In the genomic region with DNA sequence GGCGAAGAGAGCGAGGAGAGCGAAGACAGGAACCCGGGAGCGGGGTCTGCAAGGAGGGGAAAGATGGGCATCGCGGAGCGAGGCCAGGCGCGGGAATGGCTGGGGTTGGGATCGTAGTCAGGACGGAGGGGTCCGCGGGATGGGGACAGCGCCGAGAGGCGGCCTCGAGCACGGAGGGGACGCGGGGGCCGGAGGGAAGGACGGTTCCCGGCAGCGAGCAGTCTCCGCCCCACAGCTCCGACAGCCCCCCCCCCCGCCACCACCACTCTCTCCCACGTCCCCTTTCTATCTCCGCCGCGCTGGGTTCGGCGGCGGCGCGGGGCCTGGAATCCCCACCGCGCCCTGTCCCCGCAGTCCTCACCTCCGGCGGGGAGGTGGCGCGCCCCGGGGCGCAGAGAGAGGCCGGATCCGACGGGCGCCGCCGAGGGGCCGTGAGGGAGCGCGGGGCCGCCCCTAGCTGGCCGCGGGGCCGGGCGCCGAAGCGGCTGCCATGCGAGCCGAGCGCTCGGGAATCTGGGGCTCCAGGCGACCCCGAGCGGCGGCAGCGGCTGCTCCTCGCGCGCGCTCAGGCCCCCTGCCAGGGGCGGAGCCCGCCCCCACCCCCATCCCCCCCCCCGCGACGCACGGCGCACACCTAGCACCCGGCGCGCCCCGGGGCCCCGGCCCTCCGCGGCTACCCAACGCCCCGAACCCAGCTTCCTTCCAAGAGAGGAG, we compare ENCODE assay signal across 1 cellular context.
TF ChIP-seq lines count a peak whose summit lies in the region.

A gene with protein sequence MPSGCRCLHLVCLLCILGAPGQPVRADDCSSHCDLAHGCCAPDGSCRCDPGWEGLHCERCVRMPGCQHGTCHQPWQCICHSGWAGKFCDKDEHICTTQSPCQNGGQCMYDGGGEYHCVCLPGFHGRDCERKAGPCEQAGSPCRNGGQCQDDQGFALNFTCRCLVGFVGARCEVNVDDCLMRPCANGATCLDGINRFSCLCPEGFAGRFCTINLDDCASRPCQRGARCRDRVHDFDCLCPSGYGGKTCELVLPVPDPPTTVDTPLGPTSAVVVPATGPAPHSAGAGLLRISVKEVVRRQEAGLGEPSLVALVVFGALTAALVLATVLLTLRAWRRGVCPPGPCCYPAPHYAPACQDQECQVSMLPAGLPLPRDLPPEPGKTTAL (minus strand): TSS at position 515 of the 714 bp plus-strand sequence. CDS start 723 bp downstream, outside the sequence.

TF ChIP-seq in GM23338, 12 proteins besides CTCF, POLR2A, EP300 and RAD21 (continued from another document):
- TF ChIP-seq, protein P1, sequence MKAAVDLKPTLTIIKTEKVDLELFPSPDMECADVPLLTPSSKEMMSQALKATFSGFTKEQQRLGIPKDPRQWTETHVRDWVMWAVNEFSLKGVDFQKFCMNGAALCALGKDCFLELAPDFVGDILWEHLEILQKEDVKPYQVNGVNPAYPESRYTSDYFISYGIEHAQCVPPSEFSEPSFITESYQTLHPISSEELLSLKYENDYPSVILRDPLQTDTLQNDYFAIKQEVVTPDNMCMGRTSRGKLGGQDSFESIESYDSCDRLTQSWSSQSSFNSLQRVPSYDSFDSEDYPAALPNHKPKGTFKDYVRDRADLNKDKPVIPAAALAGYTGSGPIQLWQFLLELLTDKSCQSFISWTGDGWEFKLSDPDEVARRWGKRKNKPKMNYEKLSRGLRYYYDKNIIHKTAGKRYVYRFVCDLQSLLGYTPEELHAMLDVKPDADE (IDR thresholded peaks at IDR 0.05): no peak
- TF ChIP-seq, protein P2, sequence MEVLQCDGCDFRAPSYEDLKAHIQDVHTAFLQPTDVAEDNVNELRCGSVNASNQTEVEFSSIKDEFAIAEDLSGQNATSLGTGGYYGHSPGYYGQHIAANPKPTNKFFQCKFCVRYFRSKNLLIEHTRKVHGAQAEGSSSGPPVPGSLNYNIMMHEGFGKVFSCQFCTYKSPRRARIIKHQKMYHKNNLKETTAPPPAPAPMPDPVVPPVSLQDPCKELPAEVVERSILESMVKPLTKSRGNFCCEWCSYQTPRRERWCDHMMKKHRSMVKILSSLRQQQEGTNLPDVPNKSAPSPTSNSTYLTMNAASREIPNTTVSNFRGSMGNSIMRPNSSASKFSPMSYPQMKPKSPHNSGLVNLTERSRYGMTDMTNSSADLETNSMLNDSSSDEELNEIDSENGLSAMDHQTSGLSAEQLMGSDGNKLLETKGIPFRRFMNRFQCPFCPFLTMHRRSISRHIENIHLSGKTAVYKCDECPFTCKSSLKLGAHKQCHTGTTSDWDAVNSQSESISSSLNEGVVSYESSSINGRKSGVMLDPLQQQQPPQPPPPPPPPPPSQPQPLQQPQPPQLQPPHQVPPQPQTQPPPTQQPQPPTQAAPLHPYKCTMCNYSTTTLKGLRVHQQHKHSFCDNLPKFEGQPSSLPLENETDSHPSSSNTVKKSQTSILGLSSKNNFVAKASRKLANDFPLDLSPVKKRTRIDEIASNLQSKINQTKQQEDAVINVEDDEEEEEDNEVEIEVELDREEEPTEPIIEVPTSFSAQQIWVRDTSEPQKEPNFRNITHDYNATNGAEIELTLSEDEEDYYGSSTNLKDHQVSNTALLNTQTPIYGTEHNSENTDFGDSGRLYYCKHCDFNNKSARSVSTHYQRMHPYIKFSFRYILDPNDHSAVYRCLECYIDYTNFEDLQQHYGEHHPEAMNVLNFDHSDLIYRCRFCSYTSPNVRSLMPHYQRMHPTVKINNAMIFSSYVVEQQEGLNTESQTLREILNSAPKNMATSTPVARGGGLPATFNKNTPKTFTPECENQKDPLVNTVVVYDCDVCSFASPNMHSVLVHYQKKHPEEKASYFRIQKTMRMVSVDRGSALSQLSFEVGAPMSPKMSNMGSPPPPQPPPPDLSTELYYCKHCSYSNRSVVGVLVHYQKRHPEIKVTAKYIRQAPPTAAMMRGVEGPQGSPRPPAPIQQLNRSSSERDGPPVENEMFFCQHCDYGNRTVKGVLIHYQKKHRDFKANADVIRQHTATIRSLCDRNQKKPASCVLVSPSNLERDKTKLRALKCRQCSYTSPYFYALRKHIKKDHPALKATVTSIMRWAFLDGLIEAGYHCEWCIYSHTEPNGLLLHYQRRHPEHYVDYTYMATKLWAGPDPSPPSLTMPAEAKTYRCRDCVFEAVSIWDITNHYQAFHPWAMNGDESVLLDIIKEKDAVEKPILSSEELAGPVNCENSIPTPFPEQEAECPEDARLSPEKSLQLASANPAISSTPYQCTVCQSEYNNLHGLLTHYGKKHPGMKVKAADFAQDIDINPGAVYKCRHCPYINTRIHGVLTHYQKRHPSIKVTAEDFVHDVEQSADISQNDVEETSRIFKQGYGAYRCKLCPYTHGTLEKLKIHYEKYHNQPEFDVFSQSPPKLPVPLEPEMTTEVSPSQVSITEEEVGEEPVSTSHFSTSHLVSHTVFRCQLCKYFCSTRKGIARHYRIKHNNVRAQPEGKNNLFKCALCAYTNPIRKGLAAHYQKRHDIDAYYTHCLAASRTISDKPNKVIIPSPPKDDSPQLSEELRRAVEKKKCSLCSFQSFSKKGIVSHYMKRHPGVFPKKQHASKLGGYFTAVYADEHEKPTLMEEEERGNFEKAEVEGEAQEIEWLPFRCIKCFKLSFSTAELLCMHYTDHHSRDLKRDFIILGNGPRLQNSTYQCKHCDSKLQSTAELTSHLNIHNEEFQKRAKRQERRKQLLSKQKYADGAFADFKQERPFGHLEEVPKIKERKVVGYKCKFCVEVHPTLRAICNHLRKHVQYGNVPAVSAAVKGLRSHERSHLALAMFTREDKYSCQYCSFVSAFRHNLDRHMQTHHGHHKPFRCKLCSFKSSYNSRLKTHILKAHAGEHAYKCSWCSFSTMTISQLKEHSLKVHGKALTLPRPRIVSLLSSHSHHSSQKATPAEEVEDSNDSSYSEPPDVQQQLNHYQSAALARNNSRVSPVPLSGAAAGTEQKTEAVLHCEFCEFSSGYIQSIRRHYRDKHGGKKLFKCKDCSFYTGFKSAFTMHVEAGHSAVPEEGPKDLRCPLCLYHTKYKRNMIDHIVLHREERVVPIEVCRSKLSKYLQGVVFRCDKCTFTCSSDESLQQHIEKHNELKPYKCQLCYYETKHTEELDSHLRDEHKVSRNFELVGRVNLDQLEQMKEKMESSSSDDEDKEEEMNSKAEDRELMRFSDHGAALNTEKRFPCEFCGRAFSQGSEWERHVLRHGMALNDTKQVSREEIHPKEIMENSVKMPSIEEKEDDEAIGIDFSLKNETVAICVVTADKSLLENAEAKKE (CRISPR knock-in tag; IDR thresholded peaks at IDR 0.05): no peak
